ENCODE assay signal across 18 cellular contexts in genomic region chr2:17065536-17065935, GRCh38.
DNase-seq lines count a peak whose midpoint lies in the region; ATAC-seq and TF ChIP-seq lines count a peak whose summit lies in the region.
"Had no signal": no experiment of that assay in that cellular context is flagged by ENCODE, and none has a peak within 500 bp of the region (broad histone marks: within the 10 kb centered on the region; RNA-seq: fewer than 3 reads in every experiment).

No MANE protein-coding gene starts in this region.

- H3K27ac ChIP-seq in SJCRH30 (peak overlapping the region; percentile 64), spleen (no peak overlapping the region)
- H3K27ac ChIP-seq: BLaER1 had no signal

- no peaks in the 10 kb centered on the region for H3K27me3 ChIP-seq in SJCRH30
- H3K27me3 ChIP-seq in spleen (replicated peaks in 1 of 7) = no peaks in the 10 kb centered on the region
- H3K27me3 ChIP-seq: BE2C, BLaER1 had no signal

- H3K4me1 ChIP-seq in SJCRH30 (peaks cover 19% of the 10 kb centered on the region), spleen (no peaks in the 10 kb centered on the region)
- H3K4me1 ChIP-seq: BE2C, BLaER1 had no signal

- H3K4me3 ChIP-seq in SJCRH30 = no peak overlapping the region
- no peak overlapping the region for H3K4me3 ChIP-seq in spleen
- H3K4me3 ChIP-seq: BLaER1 had no signal

- CTCF ChIA-PET in activated CD8-positive, alpha-beta memory T cell treated with anti-CD3 and anti-CD28 coated beads, Interleukin-2, amount 10 ng/mL, durations not matched to agents 7 days and 5 days (lab: Charles Lee) = no interaction called here

- H3K36me3 ChIP-seq in SJCRH30 (no peaks in the 10 kb centered on the region), spleen (no peaks in the 10 kb centered on the region)
- H3K36me3 ChIP-seq: BE2C, BLaER1 had no signal

- no peaks in the 10 kb centered on the region for H3K4me1 Mint-ChIP-seq in activated CD8-positive, alpha-beta memory T cell treated with anti-CD3 and anti-CD28 coated beads, Interleukin-2, amount 10 ng/mL, durations not matched to agents 7 days and 5 days
- H3K4me1 Mint-ChIP-seq: CD14-positive monocyte; CD4-positive, alpha-beta memory T cell; CD4-positive, CD25-positive, alpha-beta regulatory T cell; CD8-positive, alpha-beta memory T cell had no signal

- no peaks in the 10 kb centered on the region for H3K27me3 Mint-ChIP-seq in activated CD8-positive, alpha-beta memory T cell treated with anti-CD3 and anti-CD28 coated beads, Interleukin-2, amount 10 ng/mL, durations not matched to agents 7 days and 5 days
- H3K27me3 Mint-ChIP-seq: CD4-positive, alpha-beta memory T cell; CD4-positive, CD25-positive, alpha-beta regulatory T cell; CD8-positive, alpha-beta memory T cell had no signal

- no peak overlapping the region for H3K4me3 Mint-ChIP-seq in activated CD8-positive, alpha-beta memory T cell treated with anti-CD3 and anti-CD28 coated beads, Interleukin-2, amount 10 ng/mL, durations not matched to agents 7 days and 5 days
- H3K4me3 Mint-ChIP-seq: CD14-positive monocyte; CD4-positive, alpha-beta memory T cell; CD4-positive, CD25-positive, alpha-beta regulatory T cell; CD8-positive, alpha-beta memory T cell had no signal

- TF ChIP-seq POLR2A in spleen (IDR thresholded peaks at IDR 0.05) = no peak

- no peak overlapping the region for H3K27ac Mint-ChIP-seq in activated CD8-positive, alpha-beta memory T cell treated with anti-CD3 and anti-CD28 coated beads, Interleukin-2, amount 10 ng/mL, durations not matched to agents 7 days and 5 days
- H3K27ac Mint-ChIP-seq: CD14-positive monocyte; CD4-positive, alpha-beta memory T cell; CD4-positive, CD25-positive, alpha-beta regulatory T cell; CD8-positive, alpha-beta memory T cell had no signal

- ATAC-seq in activated CD8-positive, alpha-beta memory T cell treated with anti-CD3 and anti-CD28 coated beads, Interleukin-2, amount 10 ng/mL, durations not matched to agents 7 days and 5 days = no peak

- H3K36me3 Mint-ChIP-seq in activated CD8-positive, alpha-beta memory T cell treated with anti-CD3 and anti-CD28 coated beads, Interleukin-2, amount 10 ng/mL, durations not matched to agents 7 days and 5 days = no peaks in the 10 kb centered on the region
- H3K36me3 Mint-ChIP-seq: CD14-positive monocyte; CD4-positive, alpha-beta memory T cell; CD4-positive, CD25-positive, alpha-beta regulatory T cell; CD8-positive, alpha-beta memory T cell had no signal

- no peak for TF ChIP-seq CTCF in spleen (IDR thresholded peaks at IDR 0.05 in 8 of 11, conservative IDR thresholded peaks at IDR 0.05 in 3 of 11)

- DNase-seq in SJCRH30 (peak; percentile 89 to 93), myocyte (ENCODE audit: low read depth) (peak; percentile 14), NCI-H510A treated with DMSO at 0.1 percent for 48 hours (lab: John Stamatoyannopoulos, UW) (no peak), spleen (no peak)
- no peak for DNase-seq in activated CD8-positive, alpha-beta memory T cell treated with anti-CD3 and anti-CD28 coated beads, Interleukin-2, amount 10 ng/mL, durations not matched to agents 7 days and 5 days
- DNase-seq: 8988T; ACHN; BE2C; C1 segment of cervical spinal cord; CD4-positive, alpha-beta memory T cell; CD4-positive, CD25-positive, alpha-beta regulatory T cell; CD8-positive, alpha-beta memory T cell; COR-L47; DMS 273 treated with DMSO at 0.1 percent for 48 hours; DMS79 treated with DMSO at 0.1 percent for 48 hours; GF-D8 had no signal

- intact Hi-C loops in spleen (cut with DNase I; ENCODE audit: low total_unique reads) = no loop called here

- WGBS in spleen, 5 donors = 70 to 81% (median 78%) methylated on average over 6 of the region's 6 CpGs

- H3K9me3 ChIP-seq in SJCRH30 (replicated peaks) (peaks cover 9% of the 10 kb centered on the region; the same call in 1 of the 2 replicates), spleen (peaks cover 0 to 2% (median under 1%) of the 10 kb centered on the region in 8 donors)
- H3K9me3 ChIP-seq: BE2C, BLaER1 had no signal

- peaks cover 9% of the 10 kb centered on the region for H3K9me3 Mint-ChIP-seq in activated CD8-positive, alpha-beta memory T cell treated with anti-CD3 and anti-CD28 coated beads, Interleukin-2, amount 10 ng/mL, durations not matched to agents 7 days and 5 days (ENCODE audit: low read depth)

Comparison
In these comparisons a context has a peak if more than half of its experiments do, and no peak if none do; other contexts are left out.
1. DNase-seq: peak in SJCRH30 (2 of 2) and myocyte (single experiment); none in activated CD8-positive, alpha-beta memory T cell treated with anti-CD3 and anti-CD28 coated beads, Interleukin-2, amount 10 ng/mL, durations not matched to agents 7 days and 5 days (single experiment), NCI-H510A treated with DMSO at 0.1 percent for 48 hours (single experiment) and spleen (single experiment).